ENCODE assay signal across 1 cellular context in the genomic region with DNA sequence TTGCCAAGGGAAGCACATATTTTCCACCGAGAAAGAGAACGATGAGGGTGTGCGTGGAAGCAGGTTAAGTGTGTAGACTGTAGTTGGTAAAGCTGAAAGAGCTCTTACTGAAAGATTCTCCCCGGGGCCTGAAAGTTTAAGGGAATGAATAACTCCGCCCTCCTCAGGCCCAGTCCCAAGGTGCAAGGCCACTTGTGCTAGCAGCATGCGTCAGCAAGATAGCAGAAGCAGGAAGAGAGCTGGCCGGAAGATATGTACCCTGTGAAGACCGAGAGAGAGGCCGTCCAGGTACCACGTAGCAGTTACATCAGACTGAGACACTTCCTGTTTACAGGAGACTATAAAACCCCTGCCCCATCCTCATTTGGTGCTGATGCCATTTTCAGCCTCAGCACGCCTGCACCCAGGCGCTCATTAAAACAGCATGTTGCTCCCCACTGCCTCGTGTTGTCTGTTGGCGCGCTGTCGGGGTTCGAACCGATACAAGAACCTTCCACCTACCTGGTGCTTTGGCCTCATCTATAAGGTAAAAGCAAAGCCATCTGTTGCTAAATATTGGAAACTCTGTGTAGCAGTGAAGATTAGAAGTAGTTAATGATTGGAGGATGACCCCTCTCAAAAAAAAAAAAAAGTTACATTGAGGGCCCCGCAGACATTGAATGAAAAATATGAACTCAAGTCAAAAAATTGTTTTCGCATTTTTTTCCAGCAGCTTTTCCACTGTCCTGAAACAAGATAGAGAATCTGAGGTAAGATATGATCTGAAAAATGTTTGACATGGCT.
TF ChIP-seq lines count a peak whose summit lies in the region.

No MANE protein-coding gene starts in this region.

TF ChIP-seq in K562, 482 proteins besides CTCF, POLR2A, EP300 and RAD21 (continued from another document and continues in another):
- TF ChIP-seq SRSF9 (IDR thresholded peaks at IDR 0.05; ENCODE audit: borderline replicate concordance, low read depth, low read length) (no peak), CSDE1 (IDR thresholded peaks at IDR 0.05) (peak in 1 of 2 experiments; percentile 85; a peak in 2 of 4 replicates), TAF15 (IDR thresholded peaks at IDR 0.05; ENCODE audit: low read depth, low read length) (no peak), ZNF253 (CRISPR knock-in tag; conservative IDR thresholded peaks at IDR 0.05) (no peak), E2F3 (CRISPR knock-in tag; IDR thresholded peaks at IDR 0.05) (0 out of 2 replicates have a peak, but pooled peaks have one; percentile 23), RFX1 (IDR thresholded peaks at IDR 0.05) (no peak), PHF21A (IDR thresholded peaks at IDR 0.05; ENCODE audit: borderline replicate concordance, low read depth) (no peak; the same call in 1 of the 2 replicates), MEIS2 (IDR thresholded peaks at IDR 0.05; ENCODE audit: partially characterized antibody) (peak; percentile 26), MXD1 (CRISPR knock-in tag; IDR thresholded peaks at IDR 0.05; ENCODE audit: borderline replicate concordance, poor library complexity, severe bottlenecking) (peak; percentile 67), SNIP1 (IDR thresholded peaks at IDR 0.05; ENCODE audit: low read depth) (peak; percentile 54; the same call in 1 of the 2 replicates), ZNF586 (CRISPR knock-in tag; conservative IDR thresholded peaks at IDR 0.05) (no peak), COPS2 (conservative IDR thresholded peaks at IDR 0.05) (no peak), MAFG (tag; conservative IDR thresholded peaks at IDR 0.05) (peak; percentile 85), TCF3 (CRISPR knock-in tag; IDR thresholded peaks at IDR 0.05) (peak; percentile 85), ZNF212 (CRISPR knock-in tag; IDR thresholded peaks at IDR 0.05) (0 out of 2 replicates have a peak, but pooled peaks have one; percentile 24), HNRNPUL1 (IDR thresholded peaks at IDR 0.05; ENCODE audit: low read length) (no peak), POLR2AphosphoS2 (IDR thresholded peaks at IDR 0.05; ENCODE audit: low read length) (peak; percentile 65; the same call in 1 of the 2 replicates), SUPT5H (IDR thresholded peaks at IDR 0.05) (peak; percentile 99), NR2C1 (IDR thresholded peaks at IDR 0.05) (no peak), NR2C1 (tag; IDR thresholded peaks at IDR 0.05) (no peak), SNRNP70 (optimal IDR thresholded peaks at IDR 0.05; ENCODE audit: low read depth, low read length) (no peak), NFIC (IDR thresholded peaks at IDR 0.05) (peak; percentile 81), ZNF75A (CRISPR knock-in tag; IDR thresholded peaks at IDR 0.05) (no peak), ATF3 (IDR thresholded peaks at IDR 0.05) (peak; percentile 90), ATF3 (CRISPR knock-in tag; conservative IDR thresholded peaks at IDR 0.05) (peak; percentile 76), MXI1 (IDR thresholded peaks at IDR 0.05; ENCODE audit: low read depth, low read length) (0 out of 2 replicates have a peak, but pooled peaks have one; percentile 53), ZNF592 (IDR thresholded peaks at IDR 0.05) (peak; percentile 61; the same call in 1 of the 2 replicates), SRSF7 (optimal IDR thresholded peaks at IDR 0.05; ENCODE audit: low read depth, low read length) (no peak), SMARCE1 (IDR thresholded peaks at IDR 0.05) (0 out of 2 replicates have a peak, but pooled peaks have one; percentile 53), PRPF4 (IDR thresholded peaks at IDR 0.05; ENCODE audit: insufficient read depth, low read depth, low read length, poor library complexity, severe bottlenecking) (no peak), SFPQ (IDR thresholded peaks at IDR 0.05; ENCODE audit: low read depth, low read length) (no peak), ZNF668 (CRISPR knock-in tag; IDR thresholded peaks at IDR 0.05) (peak; percentile 10; the same call in 1 of the 2 replicates), FOSL1 (tag; conservative IDR thresholded peaks at IDR 0.05) (peak; percentile 82), ZNF121 (CRISPR knock-in tag; conservative IDR thresholded peaks at IDR 0.05) (no peak), ZNF583 (CRISPR knock-in tag; IDR thresholded peaks at IDR 0.05) (peak; percentile 42; the same call in 1 of the 2 replicates), RUNX1 (IDR thresholded peaks at IDR 0.05; ENCODE audit: low read depth) (no peak), SMC3 (conservative IDR thresholded peaks at IDR 0.05; ENCODE audit: insufficient read depth, low read depth, low read length) (no peak), HIVEP1 (CRISPR knock-in tag; IDR thresholded peaks at IDR 0.05) (no peak), BRD9 (IDR thresholded peaks at IDR 0.05; ENCODE audit: low read depth, partially characterized antibody) (peak; percentile 72), TOE1 (IDR thresholded peaks at IDR 0.05; ENCODE audit: borderline replicate concordance) (no peak; the same call in 1 of the 2 replicates), TOE1 (CRISPR knock-in tag; IDR thresholded peaks at IDR 0.05; ENCODE audit: borderline replicate concordance, low read depth) (0 out of 2 replicates have a peak, but pooled peaks have one; percentile 53), CBX5 (IDR thresholded peaks at IDR 0.05; ENCODE audit: borderline replicate concordance, low read depth) (no peak)
- TF ChIP-seq, protein P1, sequence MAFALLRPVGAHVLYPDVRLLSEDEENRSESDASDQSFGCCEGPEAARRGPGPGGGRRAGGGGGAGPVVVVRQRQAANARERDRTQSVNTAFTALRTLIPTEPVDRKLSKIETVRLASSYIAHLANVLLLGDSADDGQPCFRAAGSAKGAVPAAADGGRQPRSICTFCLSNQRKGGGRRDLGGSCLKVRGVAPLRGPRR (CRISPR knock-in tag; IDR thresholded peaks at IDR 0.05) = no peak
- TF ChIP-seq, protein P2, sequence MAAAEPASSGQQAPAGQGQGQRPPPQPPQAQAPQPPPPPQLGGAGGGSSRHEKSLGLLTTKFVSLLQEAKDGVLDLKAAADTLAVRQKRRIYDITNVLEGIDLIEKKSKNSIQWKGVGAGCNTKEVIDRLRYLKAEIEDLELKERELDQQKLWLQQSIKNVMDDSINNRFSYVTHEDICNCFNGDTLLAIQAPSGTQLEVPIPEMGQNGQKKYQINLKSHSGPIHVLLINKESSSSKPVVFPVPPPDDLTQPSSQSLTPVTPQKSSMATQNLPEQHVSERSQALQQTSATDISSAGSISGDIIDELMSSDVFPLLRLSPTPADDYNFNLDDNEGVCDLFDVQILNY (CRISPR knock-in tag; IDR thresholded peaks at IDR 0.05) = peak; percentile 87
- TF ChIP-seq, protein P3, sequence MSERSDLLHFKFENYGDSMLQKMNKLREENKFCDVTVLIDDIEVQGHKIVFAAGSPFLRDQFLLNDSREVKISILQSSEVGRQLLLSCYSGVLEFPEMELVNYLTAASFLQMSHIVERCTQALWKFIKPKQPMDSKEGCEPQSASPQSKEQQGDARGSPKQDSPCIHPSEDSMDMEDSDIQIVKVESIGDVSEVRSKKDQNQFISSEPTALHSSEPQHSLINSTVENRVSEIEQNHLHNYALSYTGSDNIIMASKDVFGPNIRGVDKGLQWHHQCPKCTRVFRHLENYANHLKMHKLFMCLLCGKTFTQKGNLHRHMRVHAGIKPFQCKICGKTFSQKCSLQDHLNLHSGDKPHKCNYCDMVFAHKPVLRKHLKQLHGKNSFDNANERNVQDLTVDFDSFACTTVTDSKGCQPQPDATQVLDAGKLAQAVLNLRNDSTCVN (CRISPR knock-in tag; IDR thresholded peaks at IDR 0.05) = peak; percentile 12; the same call in 1 of the 2 replicates
- TF ChIP-seq, protein P4, sequence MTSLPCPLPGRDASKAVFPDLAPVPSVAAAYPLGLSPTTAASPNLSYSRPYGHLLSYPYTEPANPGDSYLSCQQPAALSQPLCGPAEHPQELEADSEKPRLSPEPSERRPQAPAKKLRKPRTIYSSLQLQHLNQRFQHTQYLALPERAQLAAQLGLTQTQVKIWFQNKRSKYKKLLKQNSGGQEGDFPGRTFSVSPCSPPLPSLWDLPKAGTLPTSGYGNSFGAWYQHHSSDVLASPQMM (CRISPR knock-in tag; IDR thresholded peaks at IDR 0.05) = no peak
- TF ChIP-seq, protein P5, sequence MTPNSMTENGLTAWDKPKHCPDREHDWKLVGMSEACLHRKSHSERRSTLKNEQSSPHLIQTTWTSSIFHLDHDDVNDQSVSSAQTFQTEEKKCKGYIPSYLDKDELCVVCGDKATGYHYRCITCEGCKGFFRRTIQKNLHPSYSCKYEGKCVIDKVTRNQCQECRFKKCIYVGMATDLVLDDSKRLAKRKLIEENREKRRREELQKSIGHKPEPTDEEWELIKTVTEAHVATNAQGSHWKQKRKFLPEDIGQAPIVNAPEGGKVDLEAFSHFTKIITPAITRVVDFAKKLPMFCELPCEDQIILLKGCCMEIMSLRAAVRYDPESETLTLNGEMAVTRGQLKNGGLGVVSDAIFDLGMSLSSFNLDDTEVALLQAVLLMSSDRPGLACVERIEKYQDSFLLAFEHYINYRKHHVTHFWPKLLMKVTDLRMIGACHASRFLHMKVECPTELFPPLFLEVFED (CRISPR knock-in tag; conservative IDR thresholded peaks at IDR 0.05) = 0 out of 2 replicates have a peak, but pooled peaks have one; percentile 46
- TF ChIP-seq, protein P6, sequence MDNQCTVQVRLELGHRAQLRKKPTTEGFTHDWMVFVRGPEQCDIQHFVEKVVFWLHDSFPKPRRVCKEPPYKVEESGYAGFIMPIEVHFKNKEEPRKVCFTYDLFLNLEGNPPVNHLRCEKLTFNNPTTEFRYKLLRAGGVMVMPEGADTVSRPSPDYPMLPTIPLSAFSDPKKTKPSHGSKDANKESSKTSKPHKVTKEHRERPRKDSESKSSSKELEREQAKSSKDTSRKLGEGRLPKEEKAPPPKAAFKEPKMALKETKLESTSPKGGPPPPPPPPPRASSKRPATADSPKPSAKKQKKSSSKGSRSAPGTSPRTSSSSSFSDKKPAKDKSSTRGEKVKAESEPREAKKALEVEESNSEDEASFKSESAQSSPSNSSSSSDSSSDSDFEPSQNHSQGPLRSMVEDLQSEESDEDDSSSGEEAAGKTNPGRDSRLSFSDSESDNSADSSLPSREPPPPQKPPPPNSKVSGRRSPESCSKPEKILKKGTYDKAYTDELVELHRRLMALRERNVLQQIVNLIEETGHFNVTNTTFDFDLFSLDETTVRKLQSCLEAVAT (IDR thresholded peaks at IDR 0.05) = peak; percentile 93 to 97
